Comparison of ENCODE assay signal across 9 cellular contexts in the genomic region with DNA sequence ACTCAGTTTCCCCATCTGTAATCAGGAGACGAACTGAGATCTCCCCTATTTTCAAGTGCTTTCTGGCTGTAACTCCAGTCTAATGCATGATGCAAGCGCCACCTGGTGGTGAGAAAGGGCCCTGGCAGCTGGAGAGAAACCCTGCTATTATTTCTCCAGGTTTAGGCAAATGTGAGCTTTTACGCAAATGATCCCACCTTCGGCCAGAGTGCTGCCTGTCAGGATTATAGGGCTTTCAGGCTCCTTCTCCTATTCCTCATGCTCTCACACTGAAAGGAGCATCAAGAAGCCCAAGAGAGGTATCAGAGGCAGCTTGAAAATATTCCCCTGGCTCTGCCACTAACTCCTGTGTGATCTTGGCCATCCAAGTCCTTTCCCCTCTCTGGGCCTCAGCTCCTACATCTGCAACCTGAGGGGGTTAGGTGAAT.
DNase-seq lines count a peak whose midpoint lies in the region; ATAC-seq and TF ChIP-seq lines count a peak whose summit lies in the region.
"Had no signal": no experiment of that assay in that cellular context is flagged by ENCODE, and none has a peak within 500 bp of the region (broad histone marks: within the 10 kb centered on the region; RNA-seq: fewer than 3 reads in every experiment).

No MANE protein-coding gene starts in this region.

- CTCF ChIA-PET in CD4-positive, alpha-beta T cell (lab: Charles Lee), result interaction anchor here (0.8 to 1.5 kb wide), 6 partner anchors 10 to 275 kb away, joined by 3 to 8 read pairs (median 4); no protein-coding TSS in a partner anchor

- no peak overlapping the region for H3K4me3 ChIP-seq in OCI-LY3 (ENCODE audit: low read length)
- no peak overlapping the region for H3K4me3 ChIP-seq in fibroblast of mammary gland (ENCODE audit: control insufficient read depth, low read depth, low read length)
- no peak overlapping the region for H3K4me3 ChIP-seq in neural cell (ENCODE audit: low read length)

- peak; percentile 32 to 69 (median 52) for DNase-seq in CD4-positive, alpha-beta T cell
- peak; percentile 75 for DNase-seq in activated T-cell treated with anti-CD3 and anti-CD28 coated beads, Interleukin-2, amount 50 U/mL, for 24 hours
- DNase-seq in fibroblast of mammary gland (ENCODE audit: low read depth), result peak; percentile 58
- DNase-seq in stimulated activated naive CD4-positive, alpha-beta T cell treated with Interleukin-2 at 50 U/mL for 16 hours (lab: John Stamatoyannopoulos, UW), result peak; percentile 55

- H4K20me1 ChIP-seq in OCI-LY3 (ENCODE audit: insufficient read depth, low read length), result no peaks in the 10 kb centered on the region
- no peaks in the 10 kb centered on the region for H4K20me1 ChIP-seq in neural cell (ENCODE audit: insufficient read depth)

- no peaks in the 10 kb centered on the region for H3F3A ChIP-seq in neural cell (ENCODE audit: insufficient read depth, low read length, poor library complexity, severe bottlenecking)

- H3K36me3 Mint-ChIP-seq in CD4-positive, alpha-beta T cell (ENCODE audit: low read depth), result no peaks in the 10 kb centered on the region
- H3K36me3 Mint-ChIP-seq in activated T-cell treated with anti-CD3 and anti-CD28 coated beads, Interleukin-2, amount 50 U/mL, for 24 hours (ENCODE audit: low read depth), result no peaks in the 10 kb centered on the region

- H3K27ac ChIP-seq in CD4-positive, alpha-beta T cell (ENCODE audit: low read depth, low read length), result no peak overlapping the region
- H3K27ac ChIP-seq in OCI-LY3 (ENCODE audit: low read length), result no peak overlapping the region
- H3K27ac ChIP-seq in neural cell (ENCODE audit: low read length), result no peak overlapping the region

- H3K9me3 Mint-ChIP-seq in CD4-positive, alpha-beta T cell, result no peaks in the 10 kb centered on the region
- no peaks in the 10 kb centered on the region for H3K9me3 Mint-ChIP-seq in activated T-cell treated with anti-CD3 and anti-CD28 coated beads, Interleukin-2, amount 50 U/mL, for 24 hours
- H3K9me3 Mint-ChIP-seq: IgD-negative memory B cell had no signal

- ATAC-seq in CD4-positive, alpha-beta T cell (ENCODE audit: poor library complexity), result no peak
- ATAC-seq in HG02970 (IDR thresholded peaks at IDR 0.05; ENCODE audit: low FRiP score, unreplicated experiment), result peak; percentile 55
- no peak for ATAC-seq in HG03139 (IDR thresholded peaks at IDR 0.05; ENCODE audit: unreplicated experiment)

- H3K4me2 ChIP-seq in OCI-LY3 (ENCODE audit: low read length) (peak overlapping the region; percentile 48), neural cell (ENCODE audit: low read length) (no peak overlapping the region)

- peak; percentile 93 for TF ChIP-seq CTCF in CD4-positive, alpha-beta T cell (IDR thresholded peaks at IDR 0.05)
- TF ChIP-seq CTCF in OCI-LY3 (IDR thresholded peaks at IDR 0.05; ENCODE audit: low read depth, low read length), result peak; percentile 99
- peak; percentile 96 for TF ChIP-seq CTCF in fibroblast of mammary gland (conservative IDR thresholded peaks at IDR 0.05; ENCODE audit: control insufficient read depth, insufficient read depth, low read depth, low read length)
- peak; percentile 98 for TF ChIP-seq CTCF in neural cell (IDR thresholded peaks at IDR 0.05; ENCODE audit: poor library complexity, severe bottlenecking)

- no peak overlapping the region for H3K27ac Mint-ChIP-seq in CD4-positive, alpha-beta T cell
- no peak overlapping the region for H3K27ac Mint-ChIP-seq in activated T-cell treated with anti-CD3 and anti-CD28 coated beads, Interleukin-2, amount 50 U/mL, for 24 hours
- H3K27ac Mint-ChIP-seq: IgD-negative memory B cell had no signal

- no peak overlapping the region for H2AFZ ChIP-seq in OCI-LY3 (ENCODE audit: low read depth, low read length)
- H2AFZ ChIP-seq in neural cell (ENCODE audit: low read depth, low read length), result no peak overlapping the region

- peaks cover 4% of the 10 kb centered on the region for H3K4me1 ChIP-seq in OCI-LY3 (ENCODE audit: low read length)

- H3K9me3 ChIP-seq in CD4-positive, alpha-beta T cell (ENCODE audit: control insufficient read depth, low read length), result no peaks in the 10 kb centered on the region
- H3K9me3 ChIP-seq in OCI-LY3 (ENCODE audit: insufficient read depth, low read length) (no peaks in the 10 kb centered on the region), neural cell (ENCODE audit: low read length) (no peaks in the 10 kb centered on the region)

- no peaks in the 10 kb centered on the region for H3K79me2 ChIP-seq in OCI-LY3 (ENCODE audit: low read length)
- no peaks in the 10 kb centered on the region for H3K79me2 ChIP-seq in neural cell (replicated peaks; ENCODE audit: insufficient read depth, low read length)

- peak; percentile 98 for TF ChIP-seq RAD21 in neural cell (conservative IDR thresholded peaks at IDR 0.05)

- no peaks in the 10 kb centered on the region for H3K9me2 ChIP-seq in neural cell (ENCODE audit: insufficient read depth, low read length)

- H3K9ac ChIP-seq in OCI-LY3 (ENCODE audit: low read length), result no peak overlapping the region
- no peak overlapping the region for H3K9ac ChIP-seq in neural cell (ENCODE audit: low read length)

- TF ChIP-seq EP300 in neural cell (conservative IDR thresholded peaks at IDR 0.05; ENCODE audit: poor library complexity, severe bottlenecking), result no peak

- intact Hi-C loops in CD4-positive, alpha-beta T cell (cut with DNase I, micrococcal nuclease), result loop anchor here (2.0 to 10.0 kb wide), 6 partner anchors 272 to 566 kb away; no protein-coding TSS in a partner anchor

- H3K4me1 Mint-ChIP-seq in CD4-positive, alpha-beta T cell (ENCODE audit: low read depth), result no peaks in the 10 kb centered on the region
- no peaks in the 10 kb centered on the region for H3K4me1 Mint-ChIP-seq in activated T-cell treated with anti-CD3 and anti-CD28 coated beads, Interleukin-2, amount 50 U/mL, for 24 hours (ENCODE audit: low read depth)

- H3K36me3 ChIP-seq in OCI-LY3 (replicated peaks; ENCODE audit: low read depth, low read length) (no peaks in the 10 kb centered on the region), neural cell (ENCODE audit: insufficient read depth, low read length) (no peaks in the 10 kb centered on the region)

- no peaks in the 10 kb centered on the region for H3K27me3 ChIP-seq in CD4-positive, alpha-beta T cell (ENCODE audit: control insufficient read depth, insufficient read depth, low read length)
- H3K27me3 ChIP-seq in OCI-LY3 (ENCODE audit: low read depth, low read length) (peaks cover 7% of the 10 kb centered on the region; the same call in 1 of the 2 replicates), neural cell (ENCODE audit: insufficient read depth, low read depth, low read length) (no peaks in the 10 kb centered on the region)

- H3K4me3 Mint-ChIP-seq in CD4-positive, alpha-beta T cell, result no peak overlapping the region
- H3K4me3 Mint-ChIP-seq in activated T-cell treated with anti-CD3 and anti-CD28 coated beads, Interleukin-2, amount 50 U/mL, for 24 hours, result no peak overlapping the region
- H3K4me3 Mint-ChIP-seq: IgD-negative memory B cell had no signal

- peaks cover 11% of the 10 kb centered on the region for H3K27me3 Mint-ChIP-seq in CD4-positive, alpha-beta T cell
- H3K27me3 Mint-ChIP-seq in activated T-cell treated with anti-CD3 and anti-CD28 coated beads, Interleukin-2, amount 50 U/mL, for 24 hours, result peaks cover 14% of the 10 kb centered on the region

- POLR2A ChIA-PET in CD4-positive, alpha-beta T cell (lab: Charles Lee), result interaction anchor here (1.0 kb wide), 1 partner anchor 8 kb away, joined by 3 read pairs; no protein-coding TSS in a partner anchor

TF ChIP-seq in neural cell, 6 proteins besides CTCF, POLR2A, EP300 and RAD21:
- TF ChIP-seq SMC3 (conservative IDR thresholded peaks at IDR 0.05; ENCODE audit: poor library complexity), result peak; percentile 100
- TF ChIP-seq, protein P1, sequence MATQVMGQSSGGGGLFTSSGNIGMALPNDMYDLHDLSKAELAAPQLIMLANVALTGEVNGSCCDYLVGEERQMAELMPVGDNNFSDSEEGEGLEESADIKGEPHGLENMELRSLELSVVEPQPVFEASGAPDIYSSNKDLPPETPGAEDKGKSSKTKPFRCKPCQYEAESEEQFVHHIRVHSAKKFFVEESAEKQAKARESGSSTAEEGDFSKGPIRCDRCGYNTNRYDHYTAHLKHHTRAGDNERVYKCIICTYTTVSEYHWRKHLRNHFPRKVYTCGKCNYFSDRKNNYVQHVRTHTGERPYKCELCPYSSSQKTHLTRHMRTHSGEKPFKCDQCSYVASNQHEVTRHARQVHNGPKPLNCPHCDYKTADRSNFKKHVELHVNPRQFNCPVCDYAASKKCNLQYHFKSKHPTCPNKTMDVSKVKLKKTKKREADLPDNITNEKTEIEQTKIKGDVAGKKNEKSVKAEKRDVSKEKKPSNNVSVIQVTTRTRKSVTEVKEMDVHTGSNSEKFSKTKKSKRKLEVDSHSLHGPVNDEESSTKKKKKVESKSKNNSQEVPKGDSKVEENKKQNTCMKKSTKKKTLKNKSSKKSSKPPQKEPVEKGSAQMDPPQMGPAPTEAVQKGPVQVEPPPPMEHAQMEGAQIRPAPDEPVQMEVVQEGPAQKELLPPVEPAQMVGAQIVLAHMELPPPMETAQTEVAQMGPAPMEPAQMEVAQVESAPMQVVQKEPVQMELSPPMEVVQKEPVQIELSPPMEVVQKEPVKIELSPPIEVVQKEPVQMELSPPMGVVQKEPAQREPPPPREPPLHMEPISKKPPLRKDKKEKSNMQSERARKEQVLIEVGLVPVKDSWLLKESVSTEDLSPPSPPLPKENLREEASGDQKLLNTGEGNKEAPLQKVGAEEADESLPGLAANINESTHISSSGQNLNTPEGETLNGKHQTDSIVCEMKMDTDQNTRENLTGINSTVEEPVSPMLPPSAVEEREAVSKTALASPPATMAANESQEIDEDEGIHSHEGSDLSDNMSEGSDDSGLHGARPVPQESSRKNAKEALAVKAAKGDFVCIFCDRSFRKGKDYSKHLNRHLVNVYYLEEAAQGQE (IDR thresholded peaks at IDR 0.05; ENCODE audit: borderline replicate concordance), result no peak
